8 cellular contexts compared by ENCODE assay signal in the genomic region with DNA sequence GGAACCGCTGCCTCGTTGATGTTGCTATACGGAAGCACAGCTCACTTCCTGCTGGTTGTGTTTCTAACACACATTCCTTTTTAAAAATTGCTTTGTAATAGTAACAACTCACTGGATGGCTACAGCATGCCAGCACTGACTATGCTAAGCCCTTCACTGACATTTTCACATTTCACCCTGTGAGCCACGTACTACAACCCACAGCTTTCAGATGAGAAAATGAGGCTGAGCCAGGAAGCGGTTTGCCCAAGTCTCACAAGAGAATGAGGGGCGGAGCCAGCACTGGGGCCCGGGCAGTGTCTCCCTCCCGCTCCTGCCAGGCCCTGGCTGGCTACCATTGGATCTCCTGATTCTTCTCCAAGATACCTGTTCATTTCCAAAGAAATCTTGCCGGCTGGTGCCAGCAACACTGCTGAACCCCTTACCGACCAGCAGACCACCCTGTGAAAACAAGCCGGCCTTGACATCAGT. TPM values are rescaled to one million over a fixed set of nuclear protein-coding genes. Genes with fewer than 3 reads are reported as not detected.
DNase-seq lines count a peak whose midpoint lies in the region; ATAC-seq and TF ChIP-seq lines count a peak whose summit lies in the region.

No MANE protein-coding gene starts in this region.

- ATAC-seq in HG02970 (IDR thresholded peaks at IDR 0.05; ENCODE audit: low FRiP score, unreplicated experiment) = peak; percentile 60

- TF ChIP-seq CTCF in esophagus squamous epithelium (IDR thresholded peaks at IDR 0.05) = no peak

- H3K4me1 ChIP-seq in esophagus squamous epithelium = peaks cover 12 to 25% (median 12%) of the 10 kb centered on the region in 3 donors
- H3K4me1 ChIP-seq in neuron (ENCODE audit: insufficient read depth, low read length) = peaks cover 18% of the 10 kb centered on the region

- DNase-seq in DMS 273 (lab: John Stamatoyannopoulos, UW; ENCODE audit: unreplicated experiment) = peak; percentile 62
- DNase-seq in DMS 273 treated with DMSO at 0.1 percent for 48 hours (lab: John Stamatoyannopoulos, UW) = no peak
- DNase-seq in NOMO-1 treated with DMSO at 0.1 percent for 48 hours (lab: John Stamatoyannopoulos, UW; ENCODE audit: unreplicated experiment) = peak; percentile 62
- peak; percentile 73 for DNase-seq in activated T-cell treated with anti-CD3 and anti-CD28 coated beads for 4 hours
- no peak for DNase-seq in esophagus squamous epithelium (lab: John Stamatoyannopoulos, UW)
- DNase-seq in stromal cell of bone marrow (ENCODE audit: low read depth) = peak; percentile 93

- H3K27ac ChIP-seq in esophagus squamous epithelium = peak overlapping the region; percentile 27 to 79 (median 54)

- 6 to 7% methylated on average over 9 to 10 of the region's 11 CpGs for WGBS in esophagus squamous epithelium, 2 donors

- peaks cover 0 to 32% (median 12%) of the 10 kb centered on the region in 3 donors for H3K36me3 ChIP-seq in esophagus squamous epithelium
- peaks cover 22% of the 10 kb centered on the region for H3K36me3 ChIP-seq in neuron (ENCODE audit: insufficient read depth, low read length)

- H3K27me3 ChIP-seq in esophagus squamous epithelium (peaks cover 0 to 4% (median 0%) of the 10 kb centered on the region in 4 donors), neuron (ENCODE audit: insufficient read depth, low read length) (no peaks in the 10 kb centered on the region)

- TF ChIP-seq POLR2A in esophagus squamous epithelium (IDR thresholded peaks at IDR 0.05) = no peak

- peak overlapping the region in 3 of 4 donors; percentile 2 to 43 (median 10) for H3K4me3 ChIP-seq in esophagus squamous epithelium
- H3K4me3 ChIP-seq in neuron (ENCODE audit: low read length) = no peak overlapping the region

- no peaks in the 10 kb centered on the region for H3K9me3 ChIP-seq in esophagus squamous epithelium
- H3K9me3 ChIP-seq in neuron (ENCODE audit: low read length) = no peaks in the 10 kb centered on the region

- H2AFZ ChIP-seq in neuron (ENCODE audit: low read depth, low read length) = peak overlapping the region; percentile 41

- intact Hi-C loops in esophagus squamous epithelium (cut with DNase I) = no loop called here

RNA-seq across cellular contexts. Expression of gene FAM78A, which starts 38.3 kb away (rescaled TPM):
- total RNA-seq in esophagus squamous epithelium = 1 to 10 TPM in 3 of 4 donors, under 1 TPM in 1; 0.61 to 2.9 (median 2.0) TPM

RNA-seq across cellular contexts. Expression of gene PLPP7, which starts 51.6 kb away (rescaled TPM):
- 1 to 10 TPM in 1 of 4 donors, under 1 TPM in 2, not detected in 1; 0.40 to 2.9 (median 0.97) TPM for total RNA-seq in esophagus squamous epithelium

Comparison
In these comparisons a context has a peak if more than half of its experiments do, and no peak if none do; other contexts are left out.
1. DNase-seq: peak in DMS 273 (single experiment), NOMO-1 treated with DMSO at 0.1 percent for 48 hours (single experiment), activated T-cell treated with anti-CD3 and anti-CD28 coated beads for 4 hours (single experiment) and stromal cell of bone marrow (single experiment); none in DMS 273 treated with DMSO at 0.1 percent for 48 hours (single experiment) and esophagus squamous epithelium (single experiment).